In genomic region chr12:53006810-53007742, GRCh38 we compare ENCODE assay signal across 8 cellular contexts. TPM values are rescaled to one million over a fixed set of nuclear protein-coding genes. Genes with fewer than 3 reads are reported as not detected.
DNase-seq lines count a peak whose midpoint lies in the region; ATAC-seq and TF ChIP-seq lines count a peak whose summit lies in the region.

No MANE protein-coding gene starts in this region.

- TF ChIP-seq CTCF in CD8-positive, alpha-beta T cell (IDR thresholded peaks at IDR 0.05), result no peak
- TF ChIP-seq CTCF in HFF-Myc (IDR thresholded peaks at IDR 0.05; ENCODE audit: low read depth, low read length, missing control alignments), result no peak
- TF ChIP-seq CTCF in choroid plexus epithelial cell (conservative IDR thresholded peaks at IDR 0.05; ENCODE audit: low read depth, low read length), result no peak

- intact Hi-C loops in CD8-positive, alpha-beta T cell (cut with DNase I, micrococcal nuclease), result loop anchor here (1.0 to 10.0 kb wide), 14 partner anchors 40 to 1980 kb away; partner anchors contain the start of genes ACVR1B (in 2 of the 2), CALCOCO1 (in 2 of the 2), TARBP2 (in 2 of the 2) and ATP5MC2 (in 1 of the 2)
- intact Hi-C loops in activated CD4-positive, alpha-beta T cell treated with anti-CD3 and anti-CD28 coated beads for 36 hours (cut with DNase I, micrococcal nuclease), result loop anchor here (1.0 to 10.0 kb wide), 25 partner anchors 40 to 1055 kb away; partner anchors contain the start of genes CSAD (in 2 of the 2), MYG1 (in 2 of the 2), SPRYD3 (in 2 of the 2) and ZNF740 (in 2 of the 2)

- peaks cover 44% of the 10 kb centered on the region for H3K4me1 ChIP-seq in CD8-positive, alpha-beta T cell (ENCODE audit: insufficient read depth, low read length)

- H3K4me3 Mint-ChIP-seq in CD8-positive, alpha-beta T cell, result peak overlapping the region; percentile 100
- H3K4me3 Mint-ChIP-seq in activated CD4-positive, alpha-beta T cell treated with anti-CD3 and anti-CD28 coated beads for 36 hours, result peak overlapping the region; percentile 96

- H3K27me3 ChIP-seq in CD8-positive, alpha-beta T cell (ENCODE audit: insufficient read depth, low read length), result no peaks in the 10 kb centered on the region
- H3K27me3 ChIP-seq in layer of hippocampus (ENCODE audit: control insufficient read depth, insufficient read depth, low read length), result no peaks in the 10 kb centered on the region

- H3K27me3 Mint-ChIP-seq in CD8-positive, alpha-beta T cell (ENCODE audit: low read depth), result no peaks in the 10 kb centered on the region
- no peaks in the 10 kb centered on the region for H3K27me3 Mint-ChIP-seq in activated CD4-positive, alpha-beta T cell treated with anti-CD3 and anti-CD28 coated beads for 36 hours

- POLR2A ChIA-PET in CD8-positive, alpha-beta T cell (lab: Charles Lee), result interaction anchor here (0.5 to 1.9 kb wide), 10 partner anchors 10 to 956 kb away, joined by 3 to 7 read pairs (median 4); partner anchors contain the start of genes PRR13 and SPRYD3
- POLR2A ChIA-PET in activated CD4-positive, alpha-beta T cell treated with anti-CD3 and anti-CD28 coated beads for 36 hours (lab: Charles Lee), result interaction anchor here (0.6 to 1.9 kb wide), 6 partner anchors 8 to 1399 kb away, joined by 3 to 6 read pairs (median 5); partner anchors contain the start of genes SP1 and TARBP2

- peak overlapping the region; percentile 98 for H3K27ac Mint-ChIP-seq in CD8-positive, alpha-beta T cell
- H3K27ac Mint-ChIP-seq in activated CD4-positive, alpha-beta T cell treated with anti-CD3 and anti-CD28 coated beads for 36 hours, result peak overlapping the region; percentile 99

- no peaks in the 10 kb centered on the region for H3K9me3 Mint-ChIP-seq in CD8-positive, alpha-beta T cell
- no peaks in the 10 kb centered on the region for H3K9me3 Mint-ChIP-seq in activated CD4-positive, alpha-beta T cell treated with anti-CD3 and anti-CD28 coated beads for 36 hours (ENCODE audit: low read depth)

- peaks cover 57% of the 10 kb centered on the region for H3K4me1 Mint-ChIP-seq in CD8-positive, alpha-beta T cell (ENCODE audit: low read depth)
- H3K4me1 Mint-ChIP-seq in activated CD4-positive, alpha-beta T cell treated with anti-CD3 and anti-CD28 coated beads for 36 hours, result peaks cover 48% of the 10 kb centered on the region

- DNase-seq in CD8-positive, alpha-beta T cell, result peak; percentile 47 to 85 (median 73)
- DNase-seq in HFF-Myc (ENCODE audit: extremely low read depth, low read depth) (no peak), NCI-H345 (lab: John Stamatoyannopoulos, UW) (peak; percentile 72), choroid plexus epithelial cell (ENCODE audit: low read depth) (peak; percentile 76)
- peak; percentile 91 for DNase-seq in activated CD4-positive, alpha-beta T cell treated with anti-CD3 and anti-CD28 coated beads for 36 hours
- peak; percentile 78 to 82 for DNase-seq in stimulated activated CD4-positive, alpha-beta T cell treated with anti-CD3 and anti-CD28 coated beads, Interleukin-1b, Interleukin-23, amount 100 ng/mL, for 4 hours (ENCODE audit: low read depth in 2 of 2)

- H3K9me3 ChIP-seq in CD8-positive, alpha-beta T cell (ENCODE audit: low read length), result no peaks in the 10 kb centered on the region

- peak overlapping the region; percentile 93 for H3K4me3 ChIP-seq in CD8-positive, alpha-beta T cell (ENCODE audit: low read depth, low read length)
- H3K4me3 ChIP-seq in HFF-Myc (replicated peaks; ENCODE audit: low read depth, low read length) (peak overlapping the region; percentile 88), choroid plexus epithelial cell (ENCODE audit: low read depth, low read length) (peak overlapping the region; percentile 100)

- peak; percentile 26 for ATAC-seq in CD8-positive, alpha-beta T cell
- peak; percentile 39 for ATAC-seq in activated CD4-positive, alpha-beta T cell treated with anti-CD3 and anti-CD28 coated beads for 36 hours
- no peak for ATAC-seq in GM18870 (IDR thresholded peaks at IDR 0.05; ENCODE audit: unreplicated experiment)

- peaks cover 7% of the 10 kb centered on the region for H3K36me3 ChIP-seq in CD8-positive, alpha-beta T cell (ENCODE audit: insufficient read depth, low read length)

- H3K27ac ChIP-seq in CD8-positive, alpha-beta T cell (ENCODE audit: low read depth, low read length), result peak overlapping the region; percentile 80
- H3K27ac ChIP-seq in layer of hippocampus (ENCODE audit: low read depth, low read length), result peak overlapping the region; percentile 88

- H3K36me3 Mint-ChIP-seq in CD8-positive, alpha-beta T cell, result peaks cover 39% of the 10 kb centered on the region
- peaks cover 57% of the 10 kb centered on the region for H3K36me3 Mint-ChIP-seq in activated CD4-positive, alpha-beta T cell treated with anti-CD3 and anti-CD28 coated beads for 36 hours (ENCODE audit: low read depth)

- CTCF ChIA-PET in CD8-positive, alpha-beta T cell (lab: Charles Lee), result interaction anchor here (1.0 to 2.5 kb wide), 4 partner anchors 39 to 122 kb away, joined by 3 to 7 read pairs (median 5); no protein-coding TSS in a partner anchor
- CTCF ChIA-PET in activated CD4-positive, alpha-beta T cell treated with anti-CD3 and anti-CD28 coated beads for 36 hours (lab: Charles Lee), result interaction anchor here (0.6 to 2.5 kb wide), 7 partner anchors 15 to 926 kb away, joined by 3 to 14 read pairs (median 6); partner anchors contain the start of gene SPRYD3

RNA-seq across cellular contexts. Expression of gene EIF4B, which starts 0.8 kb away (rescaled TPM):
- 100 to 1,000 TPM; 709 to 741 TPM for total RNA-seq in CD8-positive, alpha-beta T cell
- total RNA-seq in activated CD4-positive, alpha-beta T cell treated with anti-CD3 and anti-CD28 coated beads for 36 hours, result 100 to 1,000 TPM; 698 to 781 TPM

RNA-seq across cellular contexts. Expression of gene TNS2, which starts 42.8 kb away (rescaled TPM):
- 1 to 10 TPM; 2.5 to 3.2 TPM for total RNA-seq in CD8-positive, alpha-beta T cell
- 1 to 10 TPM in 1 of 2 experiments, under 1 TPM in 1; 0.77 to 2.4 TPM for total RNA-seq in activated CD4-positive, alpha-beta T cell treated with anti-CD3 and anti-CD28 coated beads for 36 hours

RNA-seq across cellular contexts. Expression of gene KRT18, which starts 58.2 kb away (rescaled TPM):
- 1 to 10 TPM; 3.5 to 4.2 TPM for total RNA-seq in CD8-positive, alpha-beta T cell
- 1 to 10 TPM; 5.3 to 5.4 TPM for total RNA-seq in activated CD4-positive, alpha-beta T cell treated with anti-CD3 and anti-CD28 coated beads for 36 hours
